Comparison of ENCODE assay signal across 19 cellular contexts in genomic region chr1:203706444-203706843, GRCh38. TPM values are rescaled to one million over a fixed set of nuclear protein-coding genes. Genes with fewer than 3 reads are reported as not detected.
"Had no signal": no experiment of that assay in that cellular context is flagged by ENCODE, and none has a peak within 500 bp of the region (broad histone marks: within the 10 kb centered on the region; RNA-seq: fewer than 3 reads in every experiment).

No MANE protein-coding gene starts in this region.

- H3K9me3 Mint-ChIP-seq: activated CD4-positive, alpha-beta T cell treated with anti-CD3 and anti-CD28 coated beads, Interleukin-2, amount 10 ng/mL, durations not matched to agents 24 days and 14 days; activated naive CD8-positive, alpha-beta T cell treated with anti-CD3 and anti-CD28 coated beads, Interleukin-2, amount 10 ng/mL, durations not matched to agents 7 days and 5 days; dendritic cell treated with granulocyte-macrophage colony-stimulating factor and Interleukin-4, amounts not matched to agents 40 ng/mL and 50 ng/mL, for 4 days; effector memory CD8-positive, alpha-beta T cell; naive B cell had no signal

- H3K27ac Mint-ChIP-seq: activated CD4-positive, alpha-beta T cell treated with anti-CD3 and anti-CD28 coated beads, Interleukin-2, amount 10 ng/mL, durations not matched to agents 24 days and 14 days; activated naive CD8-positive, alpha-beta T cell treated with anti-CD3 and anti-CD28 coated beads, Interleukin-2, amount 10 ng/mL, durations not matched to agents 7 days and 5 days; dendritic cell treated with granulocyte-macrophage colony-stimulating factor and Interleukin-4, amounts not matched to agents 40 ng/mL and 50 ng/mL, for 4 days; naive B cell had no signal

- H3K27me3 ChIP-seq: pancreas had no signal

- H3K4me3 Mint-ChIP-seq: activated CD4-positive, alpha-beta T cell treated with anti-CD3 and anti-CD28 coated beads, Interleukin-2, amount 10 ng/mL, durations not matched to agents 24 days and 14 days; activated CD8-positive, alpha-beta T cell treated with anti-CD3 and anti-CD28 coated beads, Interleukin-2, amount 10 ng/mL, durations not matched to agents 7 days and 5 days; activated naive CD8-positive, alpha-beta T cell treated with anti-CD3 and anti-CD28 coated beads, Interleukin-2, amount 10 ng/mL, durations not matched to agents 7 days and 5 days; dendritic cell treated with granulocyte-macrophage colony-stimulating factor and Interleukin-4, amounts not matched to agents 40 ng/mL and 50 ng/mL, for 4 days; effector memory CD8-positive, alpha-beta T cell; naive B cell had no signal

- H3K4me3 ChIP-seq: pancreas, thoracic aorta had no signal

- H3K27me3 Mint-ChIP-seq: activated CD4-positive, alpha-beta T cell treated with anti-CD3 and anti-CD28 coated beads, Interleukin-2, amount 10 ng/mL, durations not matched to agents 24 days and 14 days; activated naive CD8-positive, alpha-beta T cell treated with anti-CD3 and anti-CD28 coated beads, Interleukin-2, amount 10 ng/mL, durations not matched to agents 7 days and 5 days; dendritic cell treated with granulocyte-macrophage colony-stimulating factor and Interleukin-4, amounts not matched to agents 40 ng/mL and 50 ng/mL, for 4 days; effector memory CD8-positive, alpha-beta T cell; naive B cell had no signal

- DNase-seq: activated CD4-positive, alpha-beta T cell treated with anti-CD3 and anti-CD28 coated beads, Interleukin-2, amount 10 ng/mL, durations not matched to agents 24 days and 14 days; activated CD4-positive, CD25-positive, alpha-beta regulatory T cell; activated CD8-positive, alpha-beta memory T cell treated with anti-CD3 and anti-CD28 coated beads, Interleukin-2, amount 50 U/mL, for 4 hours; activated CD8-positive, alpha-beta T cell treated with anti-CD3 and anti-CD28 coated beads, Interleukin-2, amount 10 ng/mL, durations not matched to agents 7 days and 5 days; activated gamma-delta T cell treated with Interleukin-2 at 50 U/mL for 16 hours; activated naive CD8-positive, alpha-beta T cell treated with anti-CD3 and anti-CD28 coated beads, Interleukin-2, amount 10 ng/mL, durations not matched to agents 7 days and 5 days; activated T-cell treated with anti-CD3 and anti-CD28 coated beads, Interleukin-2, amount 50 U/mL, for 48 hours; effector memory CD8-positive, alpha-beta T cell; head of caudate nucleus; left colon; naive B cell; pancreas; stimulated activated CD4-positive, alpha-beta T cell treated with anti-CD3 and anti-CD28 coated beads, Interleukin-1b, Interleukin-23, amount 100 ng/mL, for 48 hours had no signal

- H3K4me1 ChIP-seq: pancreas had no signal

- ATAC-seq: activated CD8-positive, alpha-beta T cell treated with anti-CD3 and anti-CD28 coated beads, Interleukin-2, amount 10 ng/mL, durations not matched to agents 7 days and 5 days; effector memory CD8-positive, alpha-beta T cell; left colon; pancreas; sciatic nerve had no signal

- H3K27ac ChIP-seq: pancreas, thoracic aorta had no signal

- H3K36me3 Mint-ChIP-seq: naive B cell had no signal

- H3K9me3 ChIP-seq: pancreas, thoracic aorta had no signal

RNA-seq across cellular contexts. Expression of gene LAX1, which starts 58.5 kb away (rescaled TPM):
- total RNA-seq: cerebellum, frontal cortex, lung microvascular endothelial cell had no signal
